In the genomic region with DNA sequence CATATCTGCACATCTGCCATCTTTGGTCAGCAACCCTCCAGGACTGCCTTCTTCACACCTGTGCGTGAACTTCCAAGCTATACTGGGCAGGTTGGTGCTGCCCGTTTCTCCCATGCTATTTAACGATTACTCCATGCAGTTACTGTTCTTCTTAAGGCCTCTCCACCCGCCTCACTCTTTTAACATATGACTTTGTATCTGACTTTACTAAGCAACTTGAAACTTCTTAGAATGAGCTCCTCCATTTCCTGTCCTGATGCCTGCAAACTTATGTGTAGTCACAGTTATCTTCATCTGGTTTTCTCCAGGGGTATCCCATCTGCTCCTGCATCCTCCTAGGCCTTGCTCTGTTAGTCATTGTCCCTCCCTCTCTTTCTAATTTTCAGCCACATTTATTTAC, we compare ENCODE assay signal across 18 cellular contexts. TPM values are rescaled to one million over a fixed set of nuclear protein-coding genes. Genes with fewer than 3 reads are reported as not detected.
DNase-seq lines count a peak whose midpoint lies in the region; ATAC-seq and TF ChIP-seq lines count a peak whose summit lies in the region.
"Had no signal": no experiment of that assay in that cellular context is flagged by ENCODE, and none has a peak within 500 bp of the region (broad histone marks: within the 10 kb centered on the region; RNA-seq: fewer than 3 reads in every experiment).

No MANE protein-coding gene starts in this region.

- no peak for TF ChIP-seq POLR2A in body of pancreas (IDR thresholded peaks at IDR 0.05)

- peak; percentile 51 to 63 for ATAC-seq in activated T-cell treated with anti-CD3 and anti-CD28 coated beads, Interleukin-2, amount 50 U/mL, for 72 hours (replicated peaks in 1 of 2)
- ATAC-seq in effector memory CD8-positive, alpha-beta T cell (replicated peaks), result no peak
- peak; percentile 66 for ATAC-seq in stimulated activated effector memory CD8-positive, alpha-beta T cell treated with anti-CD3 and anti-CD28 coated beads, Interleukin-12 subunit alpha, Interleukin-12 subunit beta, amount 100 ng/mL, for 72 hours
- no peak for ATAC-seq in body of pancreas
- ATAC-seq: foreskin keratinocyte, left colon, mucosa of descending colon, WTC11 had no signal

- H3K4me3 ChIP-seq in PC-9, result no peak overlapping the region
- H3K4me3 ChIP-seq in body of pancreas, result no peak overlapping the region
- H3K4me3 ChIP-seq: ascending aorta, mucosa of descending colon, stomach had no signal

- TF ChIP-seq CTCF in PC-9 (conservative IDR thresholded peaks at IDR 0.05), result no peak
- no peak for TF ChIP-seq CTCF in body of pancreas (IDR thresholded peaks at IDR 0.05)

- H3K36me3 ChIP-seq in PC-9 (ENCODE audit: low read depth) (no peaks in the 10 kb centered on the region), body of pancreas (replicated peaks in 1 of 2; ENCODE audit: insufficient read depth in 1 of 2, low read depth in 2 of 2) (no peaks in the 10 kb centered on the region)
- H3K36me3 ChIP-seq: ascending aorta, stomach had no signal

- H3K27ac Mint-ChIP-seq in activated T-cell treated with anti-CD3 and anti-CD28 coated beads, Interleukin-2, amount 50 U/mL, for 72 hours, result peak overlapping the region; percentile 64
- peak overlapping the region; percentile 9 to 95 for H3K27ac Mint-ChIP-seq in effector memory CD8-positive, alpha-beta T cell
- peak overlapping the region; percentile 88 for H3K27ac Mint-ChIP-seq in stimulated activated effector memory CD8-positive, alpha-beta T cell treated with anti-CD3 and anti-CD28 coated beads, Interleukin-12 subunit alpha, Interleukin-12 subunit beta, amount 100 ng/mL, for 72 hours
- H3K27ac Mint-ChIP-seq: WTC11 had no signal

- H3K27me3 Mint-ChIP-seq in activated T-cell treated with anti-CD3 and anti-CD28 coated beads, Interleukin-2, amount 50 U/mL, for 72 hours (ENCODE audit: low read depth), result no peaks in the 10 kb centered on the region
- no peaks in the 10 kb centered on the region for H3K27me3 Mint-ChIP-seq in effector memory CD8-positive, alpha-beta T cell

- H4K20me1 ChIP-seq in PC-9 (ENCODE audit: insufficient read depth), result no peaks in the 10 kb centered on the region

- no peaks in the 10 kb centered on the region for H3K9me2 ChIP-seq in PC-9 (ENCODE audit: insufficient read depth)

- no peaks in the 10 kb centered on the region for H3K9me3 Mint-ChIP-seq in activated T-cell treated with anti-CD3 and anti-CD28 coated beads, Interleukin-2, amount 50 U/mL, for 72 hours
- H3K9me3 Mint-ChIP-seq in effector memory CD8-positive, alpha-beta T cell, result no peaks in the 10 kb centered on the region
- H3K9me3 Mint-ChIP-seq in stimulated activated effector memory CD8-positive, alpha-beta T cell treated with anti-CD3 and anti-CD28 coated beads, Interleukin-12 subunit alpha, Interleukin-12 subunit beta, amount 100 ng/mL, for 72 hours, result no peaks in the 10 kb centered on the region

- intact Hi-C loops in PC-9 (cut with micrococcal nuclease; ENCODE audit: unreplicated experiment) (no loop called here), body of pancreas (cut with DNase I) (no loop called here)

- peaks cover 71% of the 10 kb centered on the region for H3K4me1 ChIP-seq in PC-9 (replicated peaks; ENCODE audit: insufficient read depth)
- no peaks in the 10 kb centered on the region for H3K4me1 ChIP-seq in body of pancreas
- H3K4me1 ChIP-seq: ascending aorta had no signal

- POLR2A ChIA-PET in PC-9 (lab: Charles Lee; ENCODE audit: unreplicated experiment), result no interaction called here

- peaks cover 87% of the 10 kb centered on the region for H3K79me2 ChIP-seq in PC-9 (ENCODE audit: low read depth)

- H3F3A ChIP-seq in PC-9 (ENCODE audit: insufficient read depth, low read depth), result peaks cover 22% of the 10 kb centered on the region

- CTCF ChIA-PET in PC-9 (lab: Charles Lee), result no interaction called here

- no TSS peak for BruUV-seq in PC-9 (replicated peaks; lab: Mats Ljungman, UMichigan)

- WGBS in body of pancreas, 2 donors, result 94 to 95% methylated on average over 4 of the region's 4 CpGs

- peaks cover 12 to 28% of the 10 kb centered on the region in 2 donors for H3K36me3 Mint-ChIP-seq in activated T-cell treated with anti-CD3 and anti-CD28 coated beads, Interleukin-2, amount 50 U/mL, for 72 hours (ENCODE audit: insufficient read depth in 2 of 2)
- peaks cover 40% of the 10 kb centered on the region for H3K36me3 Mint-ChIP-seq in effector memory CD8-positive, alpha-beta T cell (ENCODE audit: insufficient read depth)
- H3K36me3 Mint-ChIP-seq in stimulated activated effector memory CD8-positive, alpha-beta T cell treated with anti-CD3 and anti-CD28 coated beads, Interleukin-12 subunit alpha, Interleukin-12 subunit beta, amount 100 ng/mL, for 72 hours, result peaks cover 79% of the 10 kb centered on the region
- H3K36me3 Mint-ChIP-seq: WTC11 had no signal

- peak overlapping the region; percentile 84; the same call in 1 of the 2 replicates for H3K4me2 ChIP-seq in PC-9

- no peaks in the 10 kb centered on the region for H3K27me3 ChIP-seq in PC-9 (ENCODE audit: insufficient read depth, low read depth)
- no peaks in the 10 kb centered on the region for H3K27me3 ChIP-seq in body of pancreas
- H3K27me3 ChIP-seq: ascending aorta, foreskin keratinocyte, stomach had no signal

- DNase-seq in activated T-cell treated with anti-CD3 and anti-CD28 coated beads, Interleukin-2, amount 50 U/mL, for 72 hours, result no peak
- DNase-seq in activated T-cell treated with anti-CD3 and anti-CD28 coated beads, Interleukin-2, amount 50 U/mL, for 48 hours, result no peak
- DNase-seq in PC-9 (no peak), NCI-H524 (lab: John Stamatoyannopoulos, UW) (no peak), RPMI8226 (no peak), body of pancreas (no peak)
- no peak for DNase-seq in effector memory CD8-positive, alpha-beta T cell
- DNase-seq in stimulated activated effector memory CD8-positive, alpha-beta T cell treated with anti-CD3 and anti-CD28 coated beads, Interleukin-12 subunit alpha, Interleukin-12 subunit beta, amount 100 ng/mL, for 72 hours (ENCODE audit: low spot score in 2 of 2), result no peak
- DNase-seq: Caco-2, foreskin keratinocyte, left colon, mucosa of descending colon, NCI-H146, nucleus accumbens, stomach, SW 1271 had no signal

- H3K4me3 Mint-ChIP-seq in activated T-cell treated with anti-CD3 and anti-CD28 coated beads, Interleukin-2, amount 50 U/mL, for 72 hours, result peak overlapping the region; percentile 62 to 82
- peak overlapping the region; percentile 35 to 56 for H3K4me3 Mint-ChIP-seq in effector memory CD8-positive, alpha-beta T cell
- peak overlapping the region; percentile 73 for H3K4me3 Mint-ChIP-seq in stimulated activated effector memory CD8-positive, alpha-beta T cell treated with anti-CD3 and anti-CD28 coated beads, Interleukin-12 subunit alpha, Interleukin-12 subunit beta, amount 100 ng/mL, for 72 hours
- H3K4me3 Mint-ChIP-seq: WTC11 had no signal

- H3K4me1 Mint-ChIP-seq in activated T-cell treated with anti-CD3 and anti-CD28 coated beads, Interleukin-2, amount 50 U/mL, for 72 hours (ENCODE audit: low read depth), result peaks cover 18% of the 10 kb centered on the region
- peaks cover 65 to 91% of the 10 kb centered on the region in 2 donors for H3K4me1 Mint-ChIP-seq in effector memory CD8-positive, alpha-beta T cell (ENCODE audit: low read depth in 2 of 2)
- peaks cover 82% of the 10 kb centered on the region for H3K4me1 Mint-ChIP-seq in stimulated activated effector memory CD8-positive, alpha-beta T cell treated with anti-CD3 and anti-CD28 coated beads, Interleukin-12 subunit alpha, Interleukin-12 subunit beta, amount 100 ng/mL, for 72 hours

- H3K9me3 ChIP-seq in PC-9 (ENCODE audit: insufficient read depth, low read depth) (no peaks in the 10 kb centered on the region), body of pancreas (no peaks in the 10 kb centered on the region)
- H3K9me3 ChIP-seq: ascending aorta, Caco-2, mucosa of descending colon, stomach had no signal

- peak overlapping the region; percentile 95 for H3K27ac ChIP-seq in PC-9
- H3K27ac ChIP-seq in body of pancreas, result no peak overlapping the region
- H3K27ac ChIP-seq: ascending aorta, foreskin keratinocyte had no signal

- no peak overlapping the region for H2AFZ ChIP-seq in PC-9

RNA-seq across cellular contexts. Expression of a gene that starts 35.7 kb away (rescaled TPM):
- 100 to 1,000 TPM; 127 to 143 TPM for total RNA-seq in activated T-cell treated with anti-CD3 and anti-CD28 coated beads, Interleukin-2, amount 50 U/mL, for 72 hours
- total RNA-seq in PC-9 (2021) (32.4 and 49.8 TPM in 2 replicates), body of pancreas (10 to 100 TPM; 18.2 to 82.4 TPM)

Comparison
In these comparisons a context has a peak if more than half of its experiments do, and no peak if none do; other contexts are left out.
1. ATAC-seq: peak in activated T-cell treated with anti-CD3 and anti-CD28 coated beads, Interleukin-2, amount 50 U/mL, for 72 hours (2 of 2) and stimulated activated effector memory CD8-positive, alpha-beta T cell treated with anti-CD3 and anti-CD28 coated beads, Interleukin-12 subunit alpha, Interleukin-12 subunit beta, amount 100 ng/mL, for 72 hours (single experiment); none in effector memory CD8-positive, alpha-beta T cell (single experiment) and body of pancreas (single experiment).
2. Peak in every context shown above with its lines, with median percentiles within 50 percentile points of each other: H3K27ac Mint-ChIP-seq and H3K4me3 Mint-ChIP-seq.